Comparison of ENCODE assay signal across 13 cellular contexts in genomic region chr4:139524062-139524631, GRCh38. TPM values are rescaled to one million over a fixed set of nuclear protein-coding genes. Genes with fewer than 3 reads are reported as not detected.
DNase-seq lines count a peak whose midpoint lies in the region; ATAC-seq, FAIRE-seq and TF ChIP-seq lines count a peak whose summit lies in the region.
"Had no signal": no experiment of that assay in that cellular context is flagged by ENCODE, and none has a peak within 500 bp of the region (broad histone marks: within the 10 kb centered on the region; RNA-seq: fewer than 3 reads in every experiment).

No MANE protein-coding gene starts in this region.

- no peak overlapping the region for H3K23ac ChIP-seq in neuronal stem cell (ENCODE audit: low read depth, low read length, poor library complexity)

- no peaks in the 10 kb centered on the region for H3K27me3 Mint-ChIP-seq in astrocyte (ENCODE audit: low read depth, unreplicated experiment)
- H3K27me3 Mint-ChIP-seq: activated CD4-positive, alpha-beta T cell treated with anti-CD3 and anti-CD28 coated beads, Interleukin-2, amount 10 ng/mL, durations not matched to agents 24 days and 14 days had no signal

- FAIRE-seq in D721Med (lab: Jason Lieb, UNC) (peak; percentile 61), astrocyte (lab: Jason Lieb, UNC) (no peak)

- H3K18ac ChIP-seq in neuronal stem cell (ENCODE audit: low read length): no peak overlapping the region

- no peak for DNase-seq in D721Med (ENCODE audit: insufficient read length, low spot score)
- peak; percentile 16 for DNase-seq in astrocyte (ENCODE audit: low read depth)
- DNase-seq in medulla oblongata (ENCODE audit: extremely low spot score): peak; percentile 37
- DNase-seq in breast epithelium (ENCODE audit: low spot score in 2 of 2): no peak
- no peak for DNase-seq in stimulated activated CD4-positive, alpha-beta T cell treated with anti-CD3 and anti-CD28 coated beads, Interleukin-4, amount 100 ng/mL, for 1 hour
- no peak for DNase-seq in neuronal stem cell (ENCODE audit: low spot score)
- DNase-seq: activated CD4-positive, alpha-beta T cell treated with anti-CD3 and anti-CD28 coated beads, Interleukin-2, amount 10 ng/mL, durations not matched to agents 24 days and 14 days; activated T-cell treated with anti-CD3 and anti-CD28 coated beads, Interleukin-2, amount 50 U/mL, for 48 hours; ovary; stimulated activated CD4-positive, alpha-beta T cell treated with anti-CD3 and anti-CD28 coated beads, Interleukin-12 subunit alpha, Interleukin-12 subunit beta, amount 100 ng/mL, for 4 hours; T-helper 1 cell had no signal

- no peak overlapping the region for H4K91ac ChIP-seq in neuronal stem cell (ENCODE audit: low read depth, low read length, poor library complexity)

- no peak overlapping the region for H4K8ac ChIP-seq in neuronal stem cell (ENCODE audit: low read depth, low read length)

- no peak for TF ChIP-seq CTCF in D721Med (IDR thresholded peaks at IDR 0.05; ENCODE audit: insufficient read depth, missing control alignments)
- TF ChIP-seq CTCF in astrocyte (IDR thresholded peaks at IDR 0.05; ENCODE audit: insufficient read depth, low read depth, low read length): no peak
- TF ChIP-seq CTCF in breast epithelium (IDR thresholded peaks at IDR 0.05): no peak

- no peaks in the 10 kb centered on the region for H3K79me1 ChIP-seq in neuronal stem cell (ENCODE audit: low read depth, low read length)

- H3K79me2 ChIP-seq in astrocyte (ENCODE audit: insufficient read depth, low read length): no peaks in the 10 kb centered on the region

- no peak overlapping the region for H3K4me3 Mint-ChIP-seq in astrocyte (ENCODE audit: unreplicated experiment)
- H3K4me3 Mint-ChIP-seq: activated CD4-positive, alpha-beta T cell treated with anti-CD3 and anti-CD28 coated beads, Interleukin-2, amount 10 ng/mL, durations not matched to agents 24 days and 14 days had no signal

- no peak overlapping the region for H3K4ac ChIP-seq in neuronal stem cell (ENCODE audit: low read length)

- no peak overlapping the region for H2BK15ac ChIP-seq in neuronal stem cell (ENCODE audit: low read length)

- H2BK120ac ChIP-seq in neuronal stem cell (ENCODE audit: low read depth, low read length): no peak overlapping the region

- H3K9me3 ChIP-seq in astrocyte (ENCODE audit: insufficient read depth, low read depth, low read length) (no peaks in the 10 kb centered on the region), breast epithelium (no peaks in the 10 kb centered on the region), neuronal stem cell (replicated peaks in 1 of 2; ENCODE audit: control insufficient read depth in 2 of 2, insufficient read depth in 1 of 2, low read depth in 1 of 2, low read length in 2 of 2) (no peaks in the 10 kb centered on the region)
- H3K9me3 ChIP-seq: ovary had no signal

- no peak overlapping the region for H3K14ac ChIP-seq in neuronal stem cell (ENCODE audit: low read length)

- H3K9ac ChIP-seq in astrocyte (ENCODE audit: low read length): no peak overlapping the region
- H3K9ac ChIP-seq in neuronal stem cell (ENCODE audit: low read depth, low read length, poor library complexity): no peak overlapping the region

- H3K4me3 ChIP-seq in astrocyte (ENCODE audit: insufficient read depth, low read depth, low read length) (no peak overlapping the region), breast epithelium (no peak overlapping the region), neuronal stem cell (ENCODE audit: low read length in 2 of 2) (no peak overlapping the region)
- H3K4me3 ChIP-seq: ovary had no signal

- no peaks in the 10 kb centered on the region for H3K9me3 Mint-ChIP-seq in astrocyte (ENCODE audit: unreplicated experiment)
- H3K9me3 Mint-ChIP-seq: activated CD4-positive, alpha-beta T cell treated with anti-CD3 and anti-CD28 coated beads, Interleukin-2, amount 10 ng/mL, durations not matched to agents 24 days and 14 days had no signal

- intact Hi-C loops in breast epithelium (cut with DNase I; ENCODE audit: low total_unique reads): no loop called here

- TF ChIP-seq POLR2A in breast epithelium (IDR thresholded peaks at IDR 0.05): no peak

- H3K27ac ChIP-seq in astrocyte (ENCODE audit: low read depth, low read length): no peak overlapping the region
- H3K27ac ChIP-seq in breast epithelium: no peak overlapping the region
- H3K27ac ChIP-seq in neuronal stem cell (replicated peaks; ENCODE audit: low read length): no peak overlapping the region
- H3K27ac ChIP-seq: ovary had no signal

- H2BK5ac ChIP-seq in neuronal stem cell (ENCODE audit: low read length): no peak overlapping the region

- WGBS in neuronal stem cell (ENCODE audit: extremely low coverage in 2 of 2, insufficient read length in 2 of 2, insufficient replicate concordance in 1 of 2), 2 donors: no CpG with 5 or more reads among the region's 4 CpGs

- H2AFZ ChIP-seq in astrocyte (ENCODE audit: low read depth, low read length): no peak overlapping the region
- no peak overlapping the region for H2AFZ ChIP-seq in neuronal stem cell (ENCODE audit: low read length)

- no peak overlapping the region for H2AK5ac ChIP-seq in neuronal stem cell (ENCODE audit: low read depth, low read length)

- H3K27ac Mint-ChIP-seq in astrocyte (ENCODE audit: unreplicated experiment): peak overlapping the region; percentile 75
- H3K27ac Mint-ChIP-seq: activated CD4-positive, alpha-beta T cell treated with anti-CD3 and anti-CD28 coated beads, Interleukin-2, amount 10 ng/mL, durations not matched to agents 24 days and 14 days had no signal

- H3K4me1 ChIP-seq in astrocyte (ENCODE audit: insufficient read depth, low read length) (no peaks in the 10 kb centered on the region), breast epithelium (no peaks in the 10 kb centered on the region), neuronal stem cell (ENCODE audit: control insufficient read depth in 2 of 2, insufficient read depth in 1 of 2, low read depth in 1 of 2, low read length in 2 of 2) (peaks cover 7 to 12% of the 10 kb centered on the region in 2 donors)

- ATAC-seq in HG02885 (IDR thresholded peaks at IDR 0.05; ENCODE audit: poor library complexity, unreplicated experiment) (peak; percentile 52), HG02981 (IDR thresholded peaks at IDR 0.05; ENCODE audit: unreplicated experiment) (no peak)

- peaks cover 19% of the 10 kb centered on the region for H4K20me1 ChIP-seq in astrocyte (ENCODE audit: insufficient read depth, low read length)

- H3K27me3 ChIP-seq in astrocyte (ENCODE audit: insufficient read depth, low read length) (no peaks in the 10 kb centered on the region), breast epithelium (no peaks in the 10 kb centered on the region), neuronal stem cell (ENCODE audit: control insufficient read depth in 3 of 3, insufficient read depth in 3 of 3, low read depth in 1 of 3, low read length in 3 of 3) (no peaks in the 10 kb centered on the region)
- H3K27me3 ChIP-seq: ovary had no signal

- peaks cover 23% of the 10 kb centered on the region for H3K4me1 Mint-ChIP-seq in astrocyte (ENCODE audit: low read depth, unreplicated experiment)

- H3K36me3 ChIP-seq in astrocyte (ENCODE audit: insufficient read depth, low read length) (peaks cover 37% of the 10 kb centered on the region), breast epithelium (no peaks in the 10 kb centered on the region), neuronal stem cell (replicated peaks in 1 of 2; ENCODE audit: control insufficient read depth in 2 of 2, insufficient read depth in 2 of 2, low read length in 2 of 2) (peaks cover 9 to 84% of the 10 kb centered on the region in 2 donors)
- H3K36me3 ChIP-seq: ovary had no signal

- H3K4me2 ChIP-seq in astrocyte (ENCODE audit: low read length): no peak overlapping the region
- H3K4me2 ChIP-seq in neuronal stem cell (ENCODE audit: insufficient read depth, low read length, poor library complexity, severe bottlenecking): no peak overlapping the region

- H3K36me3 Mint-ChIP-seq in astrocyte (ENCODE audit: low read depth, unreplicated experiment): peaks cover 15% of the 10 kb centered on the region

- no peak overlapping the region for H2BK12ac ChIP-seq in neuronal stem cell (ENCODE audit: low read length)

RNA-seq across cellular contexts. Expression of gene SETD7, which starts 31.9 kb away (rescaled TPM):
- total RNA-seq in astrocyte (51.4 and 55.0 TPM in 2 replicates), breast epithelium (100 to 1,000 TPM in 1 of 3 donors, 10 to 100 TPM in 2; 54.9 to 100 (median 63.6) TPM)
- 5.9 TPM for polyA plus RNA-seq in neuronal stem cell (2013, experiment 1 of 2)
- polyA plus RNA-seq in neuronal stem cell (2013, experiment 2 of 2): 5.7 TPM

Comparison
In these comparisons a context has a peak if more than half of its experiments do, and no peak if none do; other contexts are left out.
1. DNase-seq: peak in astrocyte (single experiment) and medulla oblongata (single experiment); none in D721Med (single experiment), breast epithelium (0 of 2), stimulated activated CD4-positive, alpha-beta T cell treated with anti-CD3 and anti-CD28 coated beads, Interleukin-4, amount 100 ng/mL, for 1 hour (single experiment) and neuronal stem cell (single experiment).